Comparison of ENCODE assay signal across 29 cellular contexts in the genomic region with DNA sequence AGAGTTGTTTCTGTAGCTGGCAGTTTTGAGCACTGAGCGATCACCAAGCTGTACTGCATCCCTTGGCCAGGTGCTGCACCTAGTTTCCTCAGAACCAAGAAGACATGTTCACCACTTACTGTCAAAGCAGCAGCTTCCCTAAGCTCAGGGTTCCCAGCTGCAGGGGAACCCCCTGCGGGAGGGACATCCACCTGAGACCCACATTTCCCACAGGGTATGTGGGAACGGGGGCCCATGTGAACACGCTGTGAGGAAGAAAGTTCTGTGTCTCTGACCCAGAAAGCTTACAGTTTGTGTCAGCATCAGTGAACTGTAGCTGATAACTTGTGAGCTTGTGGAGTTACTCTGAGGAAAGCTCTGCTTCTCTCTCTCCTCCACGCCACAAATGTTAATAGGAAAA.
"Had no signal": no experiment of that assay in that cellular context is flagged by ENCODE, and none has a peak within 500 bp of the region (broad histone marks: within the 10 kb centered on the region; RNA-seq: fewer than 3 reads in every experiment).

No MANE protein-coding gene starts in this region.

- DNase-seq: activated B cell treated with CpG ODN at 0.5 μM for 24 hours; activated CD4-positive, alpha-beta T cell treated with anti-CD3 and anti-CD28 coated beads for 48 hours; activated CD4-positive, alpha-beta T cell treated with anti-CD3 and anti-CD28 coated beads, Interleukin-2, amount 50 U/mL, for 1 hour; activated CD4-positive, alpha-beta T cell treated with anti-CD3 and anti-CD28 coated beads, Interleukin-2, amount 50 U/mL, for 48 hours; activated CD8-positive, alpha-beta memory T cell treated with anti-CD3 and anti-CD28 coated beads for 24 hours; activated CD8-positive, alpha-beta T cell treated with anti-CD3 and anti-CD28 coated beads for 36 hours; activated effector memory CD4-positive, alpha-beta T cell treated with Interleukin-2 at 50 U/mL for 16 hours; activated gamma-delta T cell treated with Interleukin-2 at 50 U/mL for 16 hours; activated naive CD4-positive, alpha-beta T cell treated with anti-CD3 and anti-CD28 coated beads, Interleukin-2, amount 50 U/mL, for 16 hours; activated naive CD4-positive, alpha-beta T cell treated with Interleukin-2 at 50 U/mL for 16 hours; activated T-cell treated with anti-CD3 and anti-CD28 coated beads, Interleukin-2, amount 50 U/mL, for 4 hours; amniotic stem cell; anterior cingulate cortex; brain microvascular endothelial cell; dorsolateral prefrontal cortex; effector memory CD4-positive, alpha-beta T cell; endodermal cell; foreskin fibroblast; head of caudate nucleus; T-helper 17 cell; T1000; WERI-Rb-1 had no signal

- ATAC-seq: activated CD4-positive, CD25-positive, alpha-beta regulatory T cell treated with anti-CD3 and anti-CD28 coated beads, Interleukin-2, amount 50 U/mL, for 24 hours; activated CD8-positive, alpha-beta T cell treated with anti-CD3 and anti-CD28 coated beads for 36 hours; activated T-cell treated with anti-CD3 and anti-CD28 coated beads, Interleukin-2, amount 50 U/mL, for 4 hours; activated T-helper 17 cell treated with anti-CD3 and anti-CD28 coated beads, Interleukin-2, amount 50 U/mL, for 72 hours; esophagus mucosa; T-helper 17 cell had no signal

- FAIRE-seq: astrocyte, bronchial epithelial cell, frontal cortex had no signal

- H3K27me3 ChIP-seq: brain microvascular endothelial cell had no signal

- H3K27ac ChIP-seq: brain microvascular endothelial cell, coronary artery, dorsolateral prefrontal cortex, WERI-Rb-1 had no signal

- H3K36me3 ChIP-seq: brain microvascular endothelial cell, WERI-Rb-1 had no signal

- H3K4me3 ChIP-seq: coronary artery, dorsolateral prefrontal cortex had no signal
